Comparison of ENCODE assay signal across 8 cellular contexts in genomic region chr10:93352638-93353383, GRCh38.
DNase-seq lines count a peak whose midpoint lies in the region; FAIRE-seq and TF ChIP-seq lines count a peak whose summit lies in the region.

No MANE protein-coding gene starts in this region.

- DNase-seq in NCI-H2171 treated with DMSO at 0.1 percent for 48 hours (lab: John Stamatoyannopoulos, UW): peak; percentile 35
- no peak for DNase-seq in NCI-H2171 (lab: John Stamatoyannopoulos, UW)
- DNase-seq in MM.1S: peak; percentile 65
- peak; percentile 11 for DNase-seq in astrocyte (ENCODE audit: low read depth)
- DNase-seq in kidney glomerular epithelial cell (lab: John Stamatoyannopoulos, UW): peak; percentile 56
- DNase-seq in stimulated activated CD4-positive, alpha-beta T cell treated with anti-CD3 and anti-CD28 coated beads, Interleukin-4, amount 100 ng/mL, for 4 hours: no peak
- DNase-seq in HK-2 (ENCODE audit: unreplicated experiment): no peak
- DNase-seq in effector CD8-positive, alpha-beta T cell (lab: John Stamatoyannopoulos, UW): no peak

- no peaks in the 10 kb centered on the region for H3F3A ChIP-seq in MM.1S (ENCODE audit: insufficient read depth, low read length)

- H3K9me2 ChIP-seq in MM.1S (replicated peaks; ENCODE audit: insufficient read depth, low read length): no peaks in the 10 kb centered on the region

- H3K36me3 ChIP-seq in MM.1S (replicated peaks; ENCODE audit: insufficient read depth, low read length): no peaks in the 10 kb centered on the region
- H3K36me3 ChIP-seq in astrocyte (ENCODE audit: insufficient read depth, low read length): peaks cover 94% of the 10 kb centered on the region

- H3K4me1 ChIP-seq in MM.1S (ENCODE audit: low read length): 0 out of 2 replicates have a peak, but pooled peaks cover 2% of the 10 kb centered on the region
- no peaks in the 10 kb centered on the region for H3K4me1 ChIP-seq in astrocyte (ENCODE audit: insufficient read depth, low read length)

- peak; percentile 89 for FAIRE-seq in astrocyte (lab: Jason Lieb, UNC)

- no peaks in the 10 kb centered on the region for H3K27me3 ChIP-seq in MM.1S (replicated peaks; ENCODE audit: insufficient read depth, low read length)
- H3K27me3 ChIP-seq in astrocyte (ENCODE audit: insufficient read depth, low read length): no peaks in the 10 kb centered on the region

- H3K27me3 Mint-ChIP-seq in astrocyte (ENCODE audit: low read depth, unreplicated experiment): no peaks in the 10 kb centered on the region

- TF ChIP-seq CTCF in MM.1S (IDR thresholded peaks at IDR 0.05; ENCODE audit: low read length): peak; percentile 72
- peak; percentile 65 for TF ChIP-seq CTCF in astrocyte (IDR thresholded peaks at IDR 0.05; ENCODE audit: insufficient read depth, low read depth, low read length)

- H3K9ac ChIP-seq in MM.1S (ENCODE audit: low read length) (no peak overlapping the region), astrocyte (ENCODE audit: low read length) (no peak overlapping the region)

- no peak overlapping the region for H3K27ac ChIP-seq in MM.1S (ENCODE audit: low read length)
- no peak overlapping the region for H3K27ac ChIP-seq in astrocyte (ENCODE audit: low read depth, low read length)

- peaks cover 6% of the 10 kb centered on the region for H3K4me1 Mint-ChIP-seq in astrocyte (ENCODE audit: low read depth, unreplicated experiment)

- H2AFZ ChIP-seq in MM.1S (ENCODE audit: low read length) (no peak overlapping the region), astrocyte (ENCODE audit: low read depth, low read length) (no peak overlapping the region)

- no peak overlapping the region for H3K4me3 Mint-ChIP-seq in astrocyte (ENCODE audit: unreplicated experiment)

- H3K79me2 ChIP-seq in MM.1S (ENCODE audit: low read length): no peaks in the 10 kb centered on the region
- peaks cover 4% of the 10 kb centered on the region for H3K79me2 ChIP-seq in astrocyte (ENCODE audit: insufficient read depth, low read length)

- no peaks in the 10 kb centered on the region for H3K9me3 Mint-ChIP-seq in astrocyte (ENCODE audit: unreplicated experiment)

- peak overlapping the region; percentile 22 for H3K27ac Mint-ChIP-seq in astrocyte (ENCODE audit: unreplicated experiment)

- H4K20me1 ChIP-seq in MM.1S (ENCODE audit: insufficient read depth, low read length) (no peaks in the 10 kb centered on the region), astrocyte (ENCODE audit: insufficient read depth, low read length) (peaks cover 32% of the 10 kb centered on the region)

- H3K4me3 ChIP-seq in MM.1S (ENCODE audit: low read length): no peak overlapping the region
- no peak overlapping the region for H3K4me3 ChIP-seq in astrocyte (ENCODE audit: insufficient read depth, low read depth, low read length)

- no peaks in the 10 kb centered on the region for H3K9me3 ChIP-seq in MM.1S (replicated peaks; ENCODE audit: insufficient read depth, low read length)
- no peaks in the 10 kb centered on the region for H3K9me3 ChIP-seq in astrocyte (ENCODE audit: insufficient read depth, low read depth, low read length)

- H3K36me3 Mint-ChIP-seq in astrocyte (ENCODE audit: low read depth, unreplicated experiment): peaks cover 25% of the 10 kb centered on the region

- H3K4me2 ChIP-seq in MM.1S (ENCODE audit: low read depth, low read length): no peak overlapping the region
- H3K4me2 ChIP-seq in astrocyte (ENCODE audit: low read length): no peak overlapping the region

Comparison
In these comparisons a context has a peak if more than half of its experiments do, and no peak if none do; other contexts are left out.
1. DNase-seq: peak in NCI-H2171 treated with DMSO at 0.1 percent for 48 hours (single experiment), MM.1S (single experiment), astrocyte (single experiment) and kidney glomerular epithelial cell (single experiment); none in NCI-H2171 (single experiment), stimulated activated CD4-positive, alpha-beta T cell treated with anti-CD3 and anti-CD28 coated beads, Interleukin-4, amount 100 ng/mL, for 4 hours (0 of 2), HK-2 (single experiment) and effector CD8-positive, alpha-beta T cell (single experiment).